13 cellular contexts compared by ENCODE assay signal in the genomic region with DNA sequence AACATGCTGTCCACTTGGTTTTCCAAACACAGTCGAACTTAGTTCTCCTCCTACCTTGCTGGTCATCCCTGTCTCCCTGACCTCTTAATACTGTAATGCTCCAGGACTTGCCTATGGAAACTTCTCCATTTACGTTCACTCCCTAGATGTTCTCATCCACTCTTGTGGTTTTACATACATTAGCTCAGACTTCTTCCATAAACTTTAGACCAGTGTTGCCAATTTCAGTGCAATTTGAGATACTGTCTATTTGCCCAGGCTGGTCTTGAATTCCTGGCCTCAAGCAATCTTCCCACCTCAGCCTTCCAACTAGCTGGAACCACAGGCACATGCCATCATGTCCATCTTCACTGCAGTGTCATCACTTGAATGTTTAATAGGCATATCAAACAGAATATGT. TPM values are rescaled to one million over a fixed set of nuclear protein-coding genes. Genes with fewer than 3 reads are reported as not detected.
DNase-seq lines count a peak whose midpoint lies in the region; ATAC-seq, FAIRE-seq and TF ChIP-seq lines count a peak whose summit lies in the region.
"Had no signal": no experiment of that assay in that cellular context is flagged by ENCODE, and none has a peak within 500 bp of the region (broad histone marks: within the 10 kb centered on the region; RNA-seq: fewer than 3 reads in every experiment).

No MANE protein-coding gene starts in this region.

- no peak overlapping the region for H3K27ac Mint-ChIP-seq in CD14-positive monocyte
- H3K27ac Mint-ChIP-seq: activated CD8-positive, alpha-beta T cell treated with anti-CD3 and anti-CD28 coated beads for 36 hours; activated T-helper 1 cell treated with anti-CD3 and anti-CD28 coated beads, Interleukin-12 subunit alpha, Interleukin-12 subunit beta, Interleukin-2, Interleukin-4 antibody, amounts not matched to agents 30 ng/mL and 10 ng/mL and 1 ng/mL, durations not matched to agents 14 hours and 24 hours and 36 hours had no signal

- no peaks in the 10 kb centered on the region; the same call in 1 of the 2 replicates for H4K20me1 ChIP-seq in HepG2 (ENCODE audit: insufficient read depth, low read length)

- 88% methylated on average over 2 of the region's 2 CpGs for WGBS in HepG2 (ENCODE audit: low lambda C conversion rate)
- 83% methylated on average over 2 of the region's 2 CpGs for WGBS in right lobe of liver (ENCODE audit: insufficient coverage, low coverage, low lambda C conversion rate, missing lambda C conversion rate)
- WGBS in gastroesophageal sphincter (ENCODE audit: low coverage in 1 of 2), 2 donors, result 73 to 87% methylated on average over 2 of the region's 2 CpGs

- H3K27me3 ChIP-seq in HepG2 (ENCODE audit: control insufficient read depth in 1 of 2, insufficient read depth in 2 of 2, low read length in 2 of 2) (peaks cover 0 to under 1% of the 10 kb centered on the region in 2 experiments; a peak in 2 of 5 replicates), right lobe of liver (no peaks in the 10 kb centered on the region), SJCRH30 (no peaks in the 10 kb centered on the region), gastroesophageal sphincter (no peaks in the 10 kb centered on the region)

- H3K4me3 Mint-ChIP-seq in CD14-positive monocyte, result no peak overlapping the region
- H3K4me3 Mint-ChIP-seq: activated CD8-positive, alpha-beta T cell treated with anti-CD3 and anti-CD28 coated beads for 36 hours; activated T-helper 1 cell treated with anti-CD3 and anti-CD28 coated beads, Interleukin-12 subunit alpha, Interleukin-12 subunit beta, Interleukin-2, Interleukin-4 antibody, amounts not matched to agents 30 ng/mL and 10 ng/mL and 1 ng/mL, durations not matched to agents 14 hours and 24 hours and 36 hours had no signal

- intact Hi-C loops in HepG2 (cut with micrococcal nuclease; ENCODE audit: unreplicated experiment), result no loop called here
- intact Hi-C loops in right lobe of liver (cut with DNase I), result no loop called here
- intact Hi-C loops in CD14-positive monocyte (cut with micrococcal nuclease), result no loop called here

- in situ Hi-C loops in HepG2 (cut with HindIII; ENCODE audit: extremely low pct_ligation_motif_present, low pct_unique_long_range_greater_than_20kb), result no loop called here

- TF ChIP-seq EP300 in HepG2 (IDR thresholded peaks at IDR 0.05; ENCODE audit: low read depth in 2 of 2, low read length in 2 of 2), result no peak
- no peak for TF ChIP-seq EP300 in HepG2 (CRISPR knock-in tag; IDR thresholded peaks at IDR 0.05; ENCODE audit: borderline replicate concordance)
- TF ChIP-seq EP300 in gastroesophageal sphincter (IDR thresholded peaks at IDR 0.05), result no peak

- no peaks in the 10 kb centered on the region for H3K9me3 ChIP-seq in HepG2 (ENCODE audit: low read length)
- H3K9me3 ChIP-seq in right lobe of liver, result no peaks in the 10 kb centered on the region
- no peaks in the 10 kb centered on the region for H3K9me3 ChIP-seq in SJCRH30 (replicated peaks)
- no peaks in the 10 kb centered on the region for H3K9me3 ChIP-seq in gastroesophageal sphincter

- TF ChIP-seq CTCF in HepG2 (CRISPR knock-in tag; IDR thresholded peaks at IDR 0.05) (no peak), right lobe of liver (IDR thresholded peaks at IDR 0.05) (no peak), gastroesophageal sphincter (IDR thresholded peaks at IDR 0.05) (no peak), CD14-positive monocyte (IDR thresholded peaks at IDR 0.05) (no peak)

- H2AFZ ChIP-seq in HepG2 (ENCODE audit: low read length), result no peak overlapping the region

- peaks cover 22% of the 10 kb centered on the region for H3K4me1 Mint-ChIP-seq in CD14-positive monocyte

- no peak for TF ChIP-seq POLR2A in HepG2 (IDR thresholded peaks at IDR 0.05; ENCODE audit: insufficient read depth in 1 of 2, low read depth in 2 of 2, low read length in 2 of 2)
- no peak for TF ChIP-seq POLR2A in right lobe of liver (IDR thresholded peaks at IDR 0.05)
- no peak for TF ChIP-seq POLR2A in gastroesophageal sphincter (IDR thresholded peaks at IDR 0.05)

- H3K9ac ChIP-seq in HepG2 (ENCODE audit: insufficient read depth, low read depth, low read length), result no peak overlapping the region

- H3K36me3 Mint-ChIP-seq in CD14-positive monocyte, result peaks cover 11 to 14% of the 10 kb centered on the region in 2 donors

- BruUV-seq in HepG2 (replicated peaks; lab: Mats Ljungman, UMichigan), result no TSS peak

- H3K9me3 Mint-ChIP-seq in CD14-positive monocyte, result peaks cover 0 to 7% (median 3%) of the 10 kb centered on the region in 7 donors
- H3K9me3 Mint-ChIP-seq: activated CD8-positive, alpha-beta T cell treated with anti-CD3 and anti-CD28 coated beads for 36 hours; activated T-helper 1 cell treated with anti-CD3 and anti-CD28 coated beads, Interleukin-12 subunit alpha, Interleukin-12 subunit beta, Interleukin-2, Interleukin-4 antibody, amounts not matched to agents 30 ng/mL and 10 ng/mL and 1 ng/mL, durations not matched to agents 14 hours and 24 hours and 36 hours had no signal

- no peak for TF ChIP-seq RAD21 in HepG2 (CRISPR knock-in tag; IDR thresholded peaks at IDR 0.05)

- H3K36me3 ChIP-seq in HepG2 (replicated peaks in 1 of 2; ENCODE audit: control insufficient read depth in 1 of 2, insufficient read depth in 2 of 2, low read length in 2 of 2) (no peaks in the 10 kb centered on the region), right lobe of liver (no peaks in the 10 kb centered on the region), SJCRH30 (no peaks in the 10 kb centered on the region), gastroesophageal sphincter (no peaks in the 10 kb centered on the region)

- H3K27ac ChIP-seq in HepG2 (ENCODE audit: extremely low read length, insufficient read depth, low read length), result no peak overlapping the region
- no peak overlapping the region for H3K27ac ChIP-seq in right lobe of liver
- H3K27ac ChIP-seq in SJCRH30, result no peak overlapping the region
- peak overlapping the region in 3 of 4 donors; percentile 96 to 98 (median 97) for H3K27ac ChIP-seq in gastroesophageal sphincter

- FAIRE-seq in HepG2 (lab: Jason Lieb, UNC), result peak; percentile 66
- FAIRE-seq: D721Med had no signal

- H3K4me1 ChIP-seq in HepG2 (ENCODE audit: insufficient read depth, low read length), result peaks cover 60% of the 10 kb centered on the region
- H3K4me1 ChIP-seq in right lobe of liver, result peaks cover 0 to 33% (median 13%) of the 10 kb centered on the region in 4 donors
- H3K4me1 ChIP-seq in SJCRH30, result peaks cover 5% of the 10 kb centered on the region
- peaks cover 0 to 82% (median 27%) of the 10 kb centered on the region in 3 donors for H3K4me1 ChIP-seq in gastroesophageal sphincter

- peak overlapping the region; percentile 96; the same call in 1 of the 2 replicates for H3K4me2 ChIP-seq in HepG2 (ENCODE audit: low read depth, low read length)

- H3K79me2 ChIP-seq in HepG2 (ENCODE audit: insufficient read depth, low read length), result no peaks in the 10 kb centered on the region

- ATAC-seq in HepG2, result no peak
- no peak for ATAC-seq in right lobe of liver
- no peak for ATAC-seq in gastroesophageal sphincter
- ATAC-seq in GM18873 (IDR thresholded peaks at IDR 0.05; ENCODE audit: low FRiP score, unreplicated experiment), result no peak
- ATAC-seq: activated CD8-positive, alpha-beta T cell treated with anti-CD3 and anti-CD28 coated beads for 36 hours had no signal

- POLR2A ChIA-PET in HepG2 (lab: Yijun Ruan, JAX), result interaction anchor here (2.0 kb wide), 1 partner anchor 12 kb away, joined by 6 read pairs; a partner anchor contains a TSS

- CTCF ChIA-PET in HepG2 (lab: Yijun Ruan, JAX; ENCODE audit: low intra/inter-chr PET ratio, low total read pairs), result no interaction called here

- H3K27me3 Mint-ChIP-seq in CD14-positive monocyte (ENCODE audit: low read depth in 3 of 3), result peaks cover 16 to 55% (median 32%) of the 10 kb centered on the region in 3 donors

- H3K4me3 ChIP-seq in HepG2 (replicated peaks in 1 of 3; ENCODE audit: insufficient read depth in 1 of 3, low read depth in 2 of 3, low read length in 3 of 3), result no peak overlapping the region
- H3K4me3 ChIP-seq in right lobe of liver, result no peak overlapping the region
- H3K4me3 ChIP-seq in SJCRH30, result peak overlapping the region; percentile 84; the same call in 1 of the 2 replicates
- no peak overlapping the region for H3K4me3 ChIP-seq in gastroesophageal sphincter

- DNase-seq in HepG2 (ENCODE audit: low spot score) (no peak), right lobe of liver (no peak), SJCRH30 (peak in 1 of 2 experiments; percentile 45), DMS79 (lab: John Stamatoyannopoulos, UW) (no peak), CD14-positive monocyte (ENCODE audit: low spot score) (no peak)
- no peak for DNase-seq in activated CD4-positive, alpha-beta T cell treated with anti-CD3 and anti-CD28 coated beads for 48 hours
- DNase-seq: activated CD8-positive, alpha-beta T cell treated with anti-CD3 and anti-CD28 coated beads for 36 hours; NCI-H1417; NCI-H2227 treated with DMSO at 0.1 percent for 48 hours had no signal

RNA-seq across cellular contexts. Expression of a gene that starts 1.5 kb away (rescaled TPM):
- total RNA-seq in HepG2 (2016; rRNA removed; fragmentation: Illumina TruSeq; extraction: Trizol) (4.4 and 11.2 TPM in 2 replicates), right lobe of liver (10 to 100 TPM in 2 of 6 experiments, 1 to 10 TPM in 4; 3.5 to 13.8 (median 9.3) TPM), gastroesophageal sphincter (10 to 100 TPM in 2 of 4 donors, 1 to 10 TPM in 2; 6.7 to 37.4 (median 19.2) TPM)
- total RNA-seq in HepG2 (2016; cell fraction: cytosol; rRNA removed; fragmentation: Illumina TruSeq; extraction: Trizol; ENCODE audit: low read depth), result 1.6 and 1.8 TPM in 2 replicates
- 2.7 and 10.6 TPM in 2 replicates for total RNA-seq in HepG2 (2016; cell fraction: insoluble cytoplasmic fraction; rRNA removed; fragmentation: Illumina TruSeq; extraction: Trizol)
- 2.7 and 2.9 TPM in 2 replicates for total RNA-seq in HepG2 (2016; cell fraction: membrane; rRNA removed; fragmentation: Illumina TruSeq; extraction: Trizol)
- 17.2 and 18.4 TPM in 2 replicates for total RNA-seq in HepG2 (2016; cell fraction: nucleus; rRNA removed; fragmentation: Illumina TruSeq; extraction: Trizol)
- polyA plus RNA-seq in HepG2 (2011; rRNA removed) (24.5 and 27.2 TPM in 2 replicates), CD14-positive monocyte (under 1 TPM; 0.58 to 0.99 TPM)
- 8.7 and 14.3 TPM in 2 replicates for polyA plus RNA-seq in HepG2 (2011; cell fraction: cytosol; rRNA removed)
- 237 and 259 TPM in 2 replicates for polyA plus RNA-seq in HepG2 (2011; cell fraction: nucleus; rRNA removed)
- 13.7 and 14.6 TPM in 2 replicates for polyA plus RNA-seq in HepG2 (2012)
- 0.87 TPM in 2 replicates for polyA plus RNA-seq in HepG2 (2016; cell fraction: cytosol; fragmentation: Illumina TruSeq; extraction: Trizol; ENCODE audit: low read depth)
- polyA plus RNA-seq in HepG2 (2016; cell fraction: insoluble cytoplasmic fraction; fragmentation: Illumina TruSeq; extraction: Trizol; ENCODE audit: low read depth), result 2.4 and 4.1 TPM in 2 replicates
- polyA plus RNA-seq in HepG2 (2016; cell fraction: membrane; fragmentation: Illumina TruSeq; extraction: Trizol; ENCODE audit: low read depth), result 2.0 and 2.4 TPM in 2 replicates
- polyA plus RNA-seq in HepG2 (2016; cell fraction: nucleus; fragmentation: Illumina TruSeq; extraction: Trizol; ENCODE audit: insufficient read depth, low read depth), result 49.4 and 51.7 TPM in 2 replicates
- polyA minus RNA-seq in HepG2 (2011; rRNA and poly(A)+ RNA removed; ENCODE audit: low replicate concordance), result 9.7 and 21.1 TPM in 2 replicates
- 3.8 and 4.3 TPM in 2 replicates for polyA minus RNA-seq in HepG2 (2011; cell fraction: cytosol; rRNA and poly(A)+ RNA removed)
- 45.8 and 47.5 TPM in 2 replicates for polyA minus RNA-seq in HepG2 (2011; cell fraction: nucleus; rRNA and poly(A)+ RNA removed)
- 20.5 and 23.8 TPM in 2 replicates for total RNA-seq in SJCRH30 (2014; rRNA removed; shearing (Covaris generic))

RNA-seq across cellular contexts. Expression of a gene that starts 7.6 kb away (rescaled TPM):
- total RNA-seq in HepG2 (2016; rRNA removed; fragmentation: Illumina TruSeq; extraction: Trizol), result not detected in 2 replicates
- not detected in 2 replicates for total RNA-seq in HepG2 (2016; cell fraction: cytosol; rRNA removed; fragmentation: Illumina TruSeq; extraction: Trizol; ENCODE audit: low read depth)
- total RNA-seq in HepG2 (2016; cell fraction: insoluble cytoplasmic fraction; rRNA removed; fragmentation: Illumina TruSeq; extraction: Trizol), result not detected in 2 replicates
- not detected in 2 replicates for total RNA-seq in HepG2 (2016; cell fraction: membrane; rRNA removed; fragmentation: Illumina TruSeq; extraction: Trizol)
- not detected in 2 replicates for total RNA-seq in HepG2 (2016; cell fraction: nucleus; rRNA removed; fragmentation: Illumina TruSeq; extraction: Trizol)
- 0.10 and 0.12 TPM in 2 replicates for polyA plus RNA-seq in HepG2 (2011; rRNA removed)
- polyA plus RNA-seq in HepG2 (2011; cell fraction: cytosol; rRNA removed), result 0.15 and 0.21 TPM in 2 replicates
- 1.1 and 1.6 TPM in 2 replicates for polyA plus RNA-seq in HepG2 (2011; cell fraction: nucleus; rRNA removed)
- polyA plus RNA-seq in HepG2 (2012), result 0.17 and 0.48 TPM in 2 replicates
- not detected in 2 replicates for polyA plus RNA-seq in HepG2 (2016; cell fraction: cytosol; fragmentation: Illumina TruSeq; extraction: Trizol; ENCODE audit: low read depth)
- polyA plus RNA-seq in HepG2 (2016; cell fraction: insoluble cytoplasmic fraction; fragmentation: Illumina TruSeq; extraction: Trizol; ENCODE audit: low read depth), result not detected in 2 replicates
- polyA plus RNA-seq in HepG2 (2016; cell fraction: membrane; fragmentation: Illumina TruSeq; extraction: Trizol; ENCODE audit: low read depth), result not detected in 2 replicates
- not detected in 2 replicates for polyA plus RNA-seq in HepG2 (2016; cell fraction: nucleus; fragmentation: Illumina TruSeq; extraction: Trizol; ENCODE audit: insufficient read depth, low read depth)
- 0.14 TPM in 1 of 2 replicates, not detected in the other for polyA minus RNA-seq in HepG2 (2011; rRNA and poly(A)+ RNA removed; ENCODE audit: low replicate concordance)
- not detected in 2 replicates for polyA minus RNA-seq in HepG2 (2011; cell fraction: cytosol; rRNA and poly(A)+ RNA removed)
- 0.52 TPM in 1 of 2 replicates, not detected in the other for polyA minus RNA-seq in HepG2 (2011; cell fraction: nucleus; rRNA and poly(A)+ RNA removed)
- 1 to 10 TPM; 1.8 to 4.3 (median 2.5) TPM for total RNA-seq in right lobe of liver
- 1.5 and 2.0 TPM in 2 replicates for total RNA-seq in SJCRH30 (2014; rRNA removed; shearing (Covaris generic))
- total RNA-seq in gastroesophageal sphincter, result 1 to 10 TPM; 1.6 to 6.1 (median 2.6) TPM
- polyA plus RNA-seq in CD14-positive monocyte, result 1 to 10 TPM; 3.0 to 3.7 TPM

RNA-seq across cellular contexts. Expression of a gene that starts 9.7 kb away (rescaled TPM):
- total RNA-seq in HepG2 (2016; rRNA removed; fragmentation: Illumina TruSeq; extraction: Trizol) (73.7 and 84.8 TPM in 2 replicates), right lobe of liver (10 to 100 TPM; 14.4 to 36.4 (median 22.4) TPM), gastroesophageal sphincter (10 to 100 TPM; 55.0 to 89.8 (median 76.2) TPM)
- 111 and 122 TPM in 2 replicates for total RNA-seq in HepG2 (2016; cell fraction: cytosol; rRNA removed; fragmentation: Illumina TruSeq; extraction: Trizol; ENCODE audit: low read depth)
- total RNA-seq in HepG2 (2016; cell fraction: insoluble cytoplasmic fraction; rRNA removed; fragmentation: Illumina TruSeq; extraction: Trizol), result 66.9 and 81.3 TPM in 2 replicates
- total RNA-seq in HepG2 (2016; cell fraction: membrane; rRNA removed; fragmentation: Illumina TruSeq; extraction: Trizol), result 156 and 162 TPM in 2 replicates
- 71.5 and 85.9 TPM in 2 replicates for total RNA-seq in HepG2 (2016; cell fraction: nucleus; rRNA removed; fragmentation: Illumina TruSeq; extraction: Trizol)
- polyA plus RNA-seq in HepG2 (2011; rRNA removed) (91.2 and 106 TPM in 2 replicates), CD14-positive monocyte (10 to 100 TPM; 53.1 to 61.5 TPM)
- 63.8 and 83.4 TPM in 2 replicates for polyA plus RNA-seq in HepG2 (2011; cell fraction: cytosol; rRNA removed)
- polyA plus RNA-seq in HepG2 (2011; cell fraction: nucleus; rRNA removed), result 329 and 348 TPM in 2 replicates
- 45.8 and 56.9 TPM in 2 replicates for polyA plus RNA-seq in HepG2 (2012)
- polyA plus RNA-seq in HepG2 (2016; cell fraction: cytosol; fragmentation: Illumina TruSeq; extraction: Trizol; ENCODE audit: low read depth), result 109 and 110 TPM in 2 replicates
- 72.0 and 83.6 TPM in 2 replicates for polyA plus RNA-seq in HepG2 (2016; cell fraction: insoluble cytoplasmic fraction; fragmentation: Illumina TruSeq; extraction: Trizol; ENCODE audit: low read depth)
- 149 and 153 TPM in 2 replicates for polyA plus RNA-seq in HepG2 (2016; cell fraction: membrane; fragmentation: Illumina TruSeq; extraction: Trizol; ENCODE audit: low read depth)
- 186 TPM in 2 replicates for polyA plus RNA-seq in HepG2 (2016; cell fraction: nucleus; fragmentation: Illumina TruSeq; extraction: Trizol; ENCODE audit: insufficient read depth, low read depth)
- polyA minus RNA-seq in HepG2 (2011; rRNA and poly(A)+ RNA removed; ENCODE audit: low replicate concordance), result 122 and 150 TPM in 2 replicates
- polyA minus RNA-seq in HepG2 (2011; cell fraction: cytosol; rRNA and poly(A)+ RNA removed), result 32.3 and 33.8 TPM in 2 replicates
- 77.0 and 99.3 TPM in 2 replicates for polyA minus RNA-seq in HepG2 (2011; cell fraction: nucleus; rRNA and poly(A)+ RNA removed)
- total RNA-seq in SJCRH30 (2014; rRNA removed; shearing (Covaris generic)), result 134 and 141 TPM in 2 replicates

RNA-seq across cellular contexts. Expression of a gene that starts 11.9 kb away (rescaled TPM):
- total RNA-seq in HepG2 (2016; rRNA removed; fragmentation: Illumina TruSeq; extraction: Trizol) (3.1 and 5.7 TPM in 2 replicates), right lobe of liver (10 to 100 TPM; 21.5 to 44.3 (median 28.1) TPM), gastroesophageal sphincter (10 to 100 TPM; 23.0 to 78.9 (median 49.9) TPM)
- total RNA-seq in HepG2 (2016; cell fraction: cytosol; rRNA removed; fragmentation: Illumina TruSeq; extraction: Trizol; ENCODE audit: low read depth), result 0.91 and 1.1 TPM in 2 replicates
- 3.8 and 4.1 TPM in 2 replicates for total RNA-seq in HepG2 (2016; cell fraction: insoluble cytoplasmic fraction; rRNA removed; fragmentation: Illumina TruSeq; extraction: Trizol)
- 2.1 and 2.2 TPM in 2 replicates for total RNA-seq in HepG2 (2016; cell fraction: membrane; rRNA removed; fragmentation: Illumina TruSeq; extraction: Trizol)
- total RNA-seq in HepG2 (2016; cell fraction: nucleus; rRNA removed; fragmentation: Illumina TruSeq; extraction: Trizol), result 2.7 and 3.0 TPM in 2 replicates
- polyA plus RNA-seq in HepG2 (2011; rRNA removed) (20.5 and 23.3 TPM in 2 replicates), CD14-positive monocyte (1 to 10 TPM; 2.7 to 3.8 TPM)
- polyA plus RNA-seq in HepG2 (2011; cell fraction: cytosol; rRNA removed), result 9.2 and 14.1 TPM in 2 replicates
- 78.8 and 95.6 TPM in 2 replicates for polyA plus RNA-seq in HepG2 (2011; cell fraction: nucleus; rRNA removed)
- 23.5 and 26.3 TPM in 2 replicates for polyA plus RNA-seq in HepG2 (2012)
- 1.1 and 1.3 TPM in 2 replicates for polyA plus RNA-seq in HepG2 (2016; cell fraction: cytosol; fragmentation: Illumina TruSeq; extraction: Trizol; ENCODE audit: low read depth)
- 3.6 TPM in 2 replicates for polyA plus RNA-seq in HepG2 (2016; cell fraction: insoluble cytoplasmic fraction; fragmentation: Illumina TruSeq; extraction: Trizol; ENCODE audit: low read depth)
- polyA plus RNA-seq in HepG2 (2016; cell fraction: membrane; fragmentation: Illumina TruSeq; extraction: Trizol; ENCODE audit: low read depth), result 2.3 and 2.9 TPM in 2 replicates
- polyA plus RNA-seq in HepG2 (2016; cell fraction: nucleus; fragmentation: Illumina TruSeq; extraction: Trizol; ENCODE audit: insufficient read depth, low read depth), result 18.2 and 26.0 TPM in 2 replicates
- 5.4 and 16.0 TPM in 2 replicates for polyA minus RNA-seq in HepG2 (2011; rRNA and poly(A)+ RNA removed; ENCODE audit: low replicate concordance)
- polyA minus RNA-seq in HepG2 (2011; cell fraction: cytosol; rRNA and poly(A)+ RNA removed), result 2.8 and 3.7 TPM in 2 replicates
- 14.3 and 16.3 TPM in 2 replicates for polyA minus RNA-seq in HepG2 (2011; cell fraction: nucleus; rRNA and poly(A)+ RNA removed)
- 13.3 and 14.1 TPM in 2 replicates for total RNA-seq in SJCRH30 (2014; rRNA removed; shearing (Covaris generic))

RNA-seq across cellular contexts. Expression of a gene that starts 16.6 kb away (rescaled TPM):
- 0.58 and 2.6 TPM in 2 replicates for total RNA-seq in HepG2 (2016; rRNA removed; fragmentation: Illumina TruSeq; extraction: Trizol)
- 0.61 and 0.97 TPM in 2 replicates for total RNA-seq in HepG2 (2016; cell fraction: cytosol; rRNA removed; fragmentation: Illumina TruSeq; extraction: Trizol; ENCODE audit: low read depth)
- total RNA-seq in HepG2 (2016; cell fraction: insoluble cytoplasmic fraction; rRNA removed; fragmentation: Illumina TruSeq; extraction: Trizol), result 0.46 and 2.4 TPM in 2 replicates
- 1.1 and 1.3 TPM in 2 replicates for total RNA-seq in HepG2 (2016; cell fraction: membrane; rRNA removed; fragmentation: Illumina TruSeq; extraction: Trizol)
- total RNA-seq in HepG2 (2016; cell fraction: nucleus; rRNA removed; fragmentation: Illumina TruSeq; extraction: Trizol), result 5.3 and 6.4 TPM in 2 replicates
- 4.0 and 5.7 TPM in 2 replicates for polyA plus RNA-seq in HepG2 (2011; rRNA removed)
- polyA plus RNA-seq in HepG2 (2011; cell fraction: cytosol; rRNA removed), result 1.1 and 2.2 TPM in 2 replicates
- 45.0 and 50.5 TPM in 2 replicates for polyA plus RNA-seq in HepG2 (2011; cell fraction: nucleus; rRNA removed)
- polyA plus RNA-seq in HepG2 (2012), result 2.3 and 4.2 TPM in 2 replicates
- polyA plus RNA-seq in HepG2 (2016; cell fraction: cytosol; fragmentation: Illumina TruSeq; extraction: Trizol; ENCODE audit: low read depth), result 1.5 TPM in 2 replicates
- 0.64 and 0.70 TPM in 2 replicates for polyA plus RNA-seq in HepG2 (2016; cell fraction: insoluble cytoplasmic fraction; fragmentation: Illumina TruSeq; extraction: Trizol; ENCODE audit: low read depth)
- polyA plus RNA-seq in HepG2 (2016; cell fraction: membrane; fragmentation: Illumina TruSeq; extraction: Trizol; ENCODE audit: low read depth), result 1.5 and 1.8 TPM in 2 replicates
- 15.0 and 18.4 TPM in 2 replicates for polyA plus RNA-seq in HepG2 (2016; cell fraction: nucleus; fragmentation: Illumina TruSeq; extraction: Trizol; ENCODE audit: insufficient read depth, low read depth)
- 2.2 and 4.9 TPM in 2 replicates for polyA minus RNA-seq in HepG2 (2011; rRNA and poly(A)+ RNA removed; ENCODE audit: low replicate concordance)
- polyA minus RNA-seq in HepG2 (2011; cell fraction: cytosol; rRNA and poly(A)+ RNA removed), result 0.62 TPM in 1 of 2 replicates, not detected in the other
- 3.5 and 6.0 TPM in 2 replicates for polyA minus RNA-seq in HepG2 (2011; cell fraction: nucleus; rRNA and poly(A)+ RNA removed)
- total RNA-seq in right lobe of liver, result 1 to 10 TPM; 1.8 to 8.0 (median 4.6) TPM
- total RNA-seq in SJCRH30 (2014; rRNA removed; shearing (Covaris generic)), result 0.84 and 1.8 TPM in 2 replicates
- total RNA-seq in gastroesophageal sphincter, result 1 to 10 TPM in 2 of 4 donors, under 1 TPM in 2; 0.15 to 3.9 (median 1.3) TPM
- polyA plus RNA-seq in CD14-positive monocyte, result under 1 TPM in 1 of 2 donors, not detected in 1; 0.15 TPM

Comparison
In these comparisons a context has a peak if more than half of its experiments do, and no peak if none do; other contexts are left out.
1. H3K27ac ChIP-seq: peak in gastroesophageal sphincter (3 of 4); none in HepG2 (single experiment), right lobe of liver (0 of 3) and SJCRH30 (single experiment).